18 cellular contexts compared by ENCODE assay signal in genomic region chr17:42146911-42147607, GRCh38. TPM values are rescaled to one million over a fixed set of nuclear protein-coding genes. Genes with fewer than 3 reads are reported as not detected.
"Had no signal": no experiment of that assay in that cellular context is flagged by ENCODE, and none has a peak within 500 bp of the region (broad histone marks: within the 10 kb centered on the region; RNA-seq: fewer than 3 reads in every experiment).

No MANE protein-coding gene starts in this region.

- H3K9me3 ChIP-seq: tibial nerve had no signal

- DNase-seq: activated CD4-positive, alpha-beta T cell treated with anti-CD3 and anti-CD28 coated beads for 1 hour; activated gamma-delta T cell; activated naive CD8-positive, alpha-beta T cell treated with anti-CD3 and anti-CD28 coated beads, Interleukin-2, amount 10 ng/mL, durations not matched to agents 7 days and 5 days; anterior cingulate cortex; brain microvascular endothelial cell; effector memory CD4-positive, alpha-beta T cell; foreskin keratinocyte; left ventricle myocardium superior; mesendoderm; stimulated activated CD4-positive, alpha-beta T cell treated with anti-CD3 and anti-CD28 coated beads, Interleukin-2, amount 100 ng/mL, for 24 hours; substantia nigra; T-helper 9 cell had no signal

- H3K27me3 ChIP-seq: brain microvascular endothelial cell, foreskin keratinocyte, tibial nerve had no signal

- H3K4me3 ChIP-seq: tibial nerve had no signal

- ATAC-seq: foreskin keratinocyte, left ventricle myocardium superior, sciatic nerve had no signal

- H3K4me3 Mint-ChIP-seq: activated naive CD8-positive, alpha-beta T cell treated with anti-CD3 and anti-CD28 coated beads, Interleukin-2, amount 10 ng/mL, durations not matched to agents 7 days and 5 days had no signal

- H3K27ac Mint-ChIP-seq: activated naive CD8-positive, alpha-beta T cell treated with anti-CD3 and anti-CD28 coated beads, Interleukin-2, amount 10 ng/mL, durations not matched to agents 7 days and 5 days had no signal

- H3K9me3 Mint-ChIP-seq: activated naive CD8-positive, alpha-beta T cell treated with anti-CD3 and anti-CD28 coated beads, Interleukin-2, amount 10 ng/mL, durations not matched to agents 7 days and 5 days had no signal

- H3K27ac ChIP-seq: brain microvascular endothelial cell, foreskin keratinocyte, tibial nerve had no signal

- H3K4me1 ChIP-seq: foreskin keratinocyte had no signal

RNA-seq across cellular contexts. Expression of gene HSPB9, which starts 24.5 kb away (rescaled TPM):
- total RNA-seq: foreskin keratinocyte, kidney epithelial cell, pulmonary artery endothelial cell, sciatic nerve, SK-MEL-5 had no signal
- polyA plus RNA-seq: foreskin keratinocyte, neural cell had no signal

RNA-seq across cellular contexts. Expression of gene KCNH4, which starts 33.9 kb away (rescaled TPM):
- total RNA-seq: foreskin keratinocyte, kidney epithelial cell, pulmonary artery endothelial cell had no signal
- polyA plus RNA-seq: foreskin keratinocyte had no signal
